Comparison of ENCODE assay signal across 1 cellular context in genomic region chr17:73156887-73157870, GRCh38.
TF ChIP-seq lines count a peak whose summit lies in the region.

No MANE protein-coding gene starts in this region.

TF ChIP-seq in K562, 482 proteins besides CTCF, POLR2A, EP300 and RAD21 (continued from another document):
- TF ChIP-seq ZBTB40 (IDR thresholded peaks at IDR 0.05) (no peak), ZBTB40 (CRISPR knock-in tag; IDR thresholded peaks at IDR 0.05) (no peak), NFIC (IDR thresholded peaks at IDR 0.05) (peak; percentile 50), ZNF143 (CRISPR knock-in tag; IDR thresholded peaks at IDR 0.05) (no peak), ZNF318 (IDR thresholded peaks at IDR 0.05; ENCODE audit: borderline replicate concordance in 1 of 2, low read depth in 1 of 2) (no peak), ZNF740 (CRISPR knock-in tag; IDR thresholded peaks at IDR 0.05) (no peak), ZNF740 (tag; IDR thresholded peaks at IDR 0.05) (no peak), CBFA2T3 (IDR thresholded peaks at IDR 0.05) (peak; percentile 20; the same call in 1 of the 2 replicates), CHAMP1 (IDR thresholded peaks at IDR 0.05) (no peak), DPF2 (IDR thresholded peaks at IDR 0.05) (no peak)
TF ChIP-seq in K562: peak in this region for 2.
